17 cellular contexts compared by ENCODE assay signal in genomic region chr6:31636698-31637596, GRCh38. TPM values are rescaled to one million over a fixed set of nuclear protein-coding genes. Genes with fewer than 3 reads are reported as not detected.
DNase-seq lines count a peak whose midpoint lies in the region; ATAC-seq, FAIRE-seq and TF ChIP-seq lines count a peak whose summit lies in the region.
"Had no signal": no experiment of that assay in that cellular context is flagged by ENCODE, and none has a peak within 500 bp of the region (broad histone marks: within the 10 kb centered on the region; RNA-seq: fewer than 3 reads in every experiment).

No MANE protein-coding gene starts in this region.

- H3K4ac ChIP-seq in H1 (replicated peaks; ENCODE audit: insufficient read length, low read depth, low read length), result no peak overlapping the region

- in situ Hi-C loops in mammary epithelial cell (cut with MboI; ENCODE audit: low sequenced_read_pairs in 2 of 2), result no loop called here

- H3K18ac ChIP-seq in H1 (ENCODE audit: extremely low read depth, low read length), result no peak overlapping the region

- H2BK20ac ChIP-seq in H1 (ENCODE audit: low read length), result no peak overlapping the region

- no peak overlapping the region for H4K91ac ChIP-seq in H1 (replicated peaks; ENCODE audit: insufficient read length, low read length)

- no peaks in the 10 kb centered on the region for H3K9me3 Mint-ChIP-seq in MCF 10A (ENCODE audit: unreplicated experiment)

- no peaks in the 10 kb centered on the region for H3K27me3 ChIP-seq in mammary epithelial cell (ENCODE audit: insufficient read depth, low read length)
- no peaks in the 10 kb centered on the region for H3K27me3 ChIP-seq in H1 (replicated peaks in 1 of 4; ENCODE audit: control insufficient read depth in 3 of 4, extremely low read depth in 1 of 4, insufficient read depth in 3 of 4, low read length in 3 of 4)
- H3K27me3 ChIP-seq in upper lobe of right lung, result no peaks in the 10 kb centered on the region
- H3K27me3 ChIP-seq: body of pancreas had no signal

- WGBS in mammary epithelial cell (ENCODE audit: low coverage, missing lambda C conversion rate), result 79% methylated on average over 19 of the region's 27 CpGs
- 91% methylated on average over 26 of the region's 27 CpGs; no CpG with 5 or more reads in 1 of the 2 experiments for WGBS in H1 (ENCODE audit: extremely low coverage in 1 of 2, insufficient coverage in 1 of 2, insufficient read length in 1 of 2, insufficient replicate concordance in 2 of 2, low coverage in 1 of 2, low lambda C conversion rate in 2 of 2, missing lambda C conversion rate in 1 of 2), 2 experiments

- H3K36me3 Mint-ChIP-seq in MCF 10A (ENCODE audit: insufficient read depth, unreplicated experiment), result peaks cover 82% of the 10 kb centered on the region

- H3K27ac Mint-ChIP-seq in MCF 10A (ENCODE audit: low read depth, unreplicated experiment), result peak overlapping the region; percentile 27

- no peak overlapping the region for H2BK12ac ChIP-seq in H1 (ENCODE audit: low read depth, low read length)

- FAIRE-seq in H1 (lab: Jason Lieb, UNC), result no peak

- no peak overlapping the region for H3K23ac ChIP-seq in H1 (ENCODE audit: insufficient read length)

- no peak for TF ChIP-seq RAD21 in H1 (IDR thresholded peaks at IDR 0.05 in 1 of 2, conservative IDR thresholded peaks at IDR 0.05 in 1 of 2; ENCODE audit: low read depth in 2 of 2, low read length in 2 of 2)

- H3K27me3 Mint-ChIP-seq in MCF 10A (ENCODE audit: insufficient read depth, unreplicated experiment), result no peaks in the 10 kb centered on the region

- no peak for TF ChIP-seq EP300 in H1 (IDR thresholded peaks at IDR 0.05; ENCODE audit: borderline replicate concordance in 1 of 2, low read depth in 2 of 2, low read length in 2 of 2)

- intact Hi-C loops in MCF 10A (cut with micrococcal nuclease) (no loop called here), mammary epithelial cell (cut with micrococcal nuclease) (no loop called here), upper lobe of right lung (cut with DNase I) (no loop called here)

- no peak for TF ChIP-seq POLR2A in H1 (IDR thresholded peaks at IDR 0.05; ENCODE audit: control extremely low read depth in 1 of 2, low read depth in 2 of 2, low read length in 2 of 2)

- POLR2A ChIA-PET in MCF 10A (lab: Yijun Ruan, JAX), result interaction anchor here (1.6 to 6.2 kb wide), 2 partner anchors 13 to 15 kb away, joined by 8 to 50 read pairs; partner anchors contain the start of gene PRRC2A
- POLR2A ChIA-PET in H1 (lab: Charles Lee; ENCODE audit: partially characterized antibody), result interaction anchor here (1.0 to 34.9 kb wide), 9 partner anchors 8 to 159 kb away, joined by 3 to 883 read pairs (median 7); partner anchors contain the start of genes APOM, BAG6, C6orf47 and CSNK2B

- no peak overlapping the region for H3K14ac ChIP-seq in H1 (ENCODE audit: insufficient read length)

- peaks cover 20% of the 10 kb centered on the region for H3K79me2 ChIP-seq in mammary epithelial cell (ENCODE audit: insufficient read depth, low read length)
- no peaks in the 10 kb centered on the region; a peak in 1 of 4 replicates for H3K79me2 ChIP-seq in H1 (ENCODE audit: control insufficient read depth in 1 of 2, insufficient read depth in 2 of 2, low read length in 2 of 2)

- H2AFZ ChIP-seq in mammary epithelial cell (ENCODE audit: low read depth, low read length) (no peak overlapping the region), H1 (ENCODE audit: low read length) (no peak overlapping the region)

- H3K4me1 Mint-ChIP-seq in MCF 10A (ENCODE audit: insufficient read depth, unreplicated experiment), result no peaks in the 10 kb centered on the region

- dilution Hi-C loops in mammary epithelial cell (cut with HindIII; ENCODE audit: low sequenced_read_pairs), result no loop called here

- H3K79me1 ChIP-seq in H1 (ENCODE audit: low read depth, low read length), result peaks cover 3% of the 10 kb centered on the region; the same call in 1 of the 2 replicates

- CTCF ChIA-PET in MCF 10A (lab: Yijun Ruan, JAX), result interaction anchor here (0.6 to 0.8 kb wide), 2 partner anchors 11 to 13 kb away, joined by 4 to 5 read pairs; no protein-coding TSS in a partner anchor
- CTCF ChIA-PET in mammary epithelial cell (lab: Charles Lee; ENCODE audit: low non-redundant PET), result no interaction called here
- CTCF ChIA-PET in H1 (lab: Charles Lee; ENCODE audit: partially characterized antibody), result interaction anchor here (1.0 to 1.9 kb wide), 4 partner anchors 8 to 86 kb away, joined by 3 to 10 read pairs (median 4); partner anchors contain the start of gene C6orf47

- H3K9ac ChIP-seq in mammary epithelial cell (ENCODE audit: insufficient read depth, low read length) (no peak overlapping the region), H1 (replicated peaks in 1 of 4; ENCODE audit: extremely low read depth in 1 of 4, low read depth in 3 of 4, low read length in 3 of 4) (no peak overlapping the region)

- no peak overlapping the region for H3K4me3 Mint-ChIP-seq in MCF 10A (ENCODE audit: unreplicated experiment)

- no peak overlapping the region for H2AK5ac ChIP-seq in H1 (ENCODE audit: low read depth, low read length)

- no peak overlapping the region for H3K4me3 ChIP-seq in mammary epithelial cell (replicated peaks in 1 of 3; ENCODE audit: insufficient read depth in 1 of 3, low read depth in 2 of 3, low read length in 3 of 3)
- H3K4me3 ChIP-seq in H1 (ENCODE audit: extremely low read depth in 1 of 4, insufficient read depth in 2 of 4, low read depth in 3 of 4, low read length in 4 of 4), result no peak overlapping the region
- H3K4me3 ChIP-seq in upper lobe of right lung, result no peak overlapping the region
- H3K4me3 ChIP-seq: body of pancreas had no signal

- no peak overlapping the region for H3K56ac ChIP-seq in H1 (replicated peaks; ENCODE audit: insufficient read length, low read depth, low read length)

- no peak overlapping the region for H4K8ac ChIP-seq in H1 (ENCODE audit: extremely low read depth, insufficient read depth, low read length)

- H3K4me2 ChIP-seq in mammary epithelial cell (ENCODE audit: insufficient read depth, low read depth, low read length) (no peak overlapping the region), H1 (ENCODE audit: insufficient read depth in 1 of 2, low read depth in 2 of 2, low read length in 2 of 2) (no peak overlapping the region)

- H3K9me3 ChIP-seq in mammary epithelial cell (replicated peaks; ENCODE audit: insufficient read depth, low read length), result no peaks in the 10 kb centered on the region
- H3K9me3 ChIP-seq in H1 (ENCODE audit: insufficient read depth in 2 of 2, low read depth in 1 of 2, low read length in 1 of 2), result no peaks in the 10 kb centered on the region
- no peaks in the 10 kb centered on the region for H3K9me3 ChIP-seq in upper lobe of right lung
- H3K9me3 ChIP-seq: body of pancreas had no signal

- TF ChIP-seq CTCF in MCF 10A (IDR thresholded peaks at IDR 0.05; ENCODE audit: unreplicated experiment), result no peak
- TF ChIP-seq CTCF in mammary epithelial cell (conservative IDR thresholded peaks at IDR 0.05 in 1 of 2, IDR thresholded peaks at IDR 0.05 in 1 of 2; ENCODE audit: extremely low read depth in 1 of 2, insufficient read depth in 1 of 2, low read depth in 1 of 2, low read length in 2 of 2), result no peak
- no peak for TF ChIP-seq CTCF in H1 (IDR thresholded peaks at IDR 0.05; ENCODE audit: control extremely low read depth in 1 of 3, insufficient read depth in 1 of 3, low read depth in 1 of 3, low read length in 3 of 3)
- TF ChIP-seq CTCF in upper lobe of right lung (IDR thresholded peaks at IDR 0.05), result no peak

- ATAC-seq in upper lobe of right lung (peak; percentile 7), GM19452 (IDR thresholded peaks at IDR 0.05; ENCODE audit: unreplicated experiment) (no peak), GM18873 (IDR thresholded peaks at IDR 0.05; ENCODE audit: low FRiP score, unreplicated experiment) (no peak)
- ATAC-seq: body of pancreas; SK-N-SH treated with all-trans-retinoic acid at 6 μM for 48 hours; stimulated activated naive CD8-positive, alpha-beta T cell treated with anti-CD3 and anti-CD28 coated beads, Interleukin-15, Interleukin-2, amounts not matched to agents 100 U/mL and 50 U/mL, for 24 hours had no signal

- DNase-seq in MCF 10A (ENCODE audit: unreplicated experiment) (no peak), mammary epithelial cell (no peak), H1 (ENCODE audit: low read depth in 1 of 2, low spot score in 2 of 2) (no peak), upper lobe of right lung (no peak)
- DNase-seq in activated CD8-positive, alpha-beta memory T cell treated with anti-CD3 and anti-CD28 coated beads, Interleukin-2, amount 50 U/mL, for 4 hours, result no peak
- DNase-seq: activated effector memory CD4-positive, alpha-beta T cell treated with anti-CD3 and anti-CD28 coated beads, Interleukin-2, amount 50 U/mL, for 16 hours; body of pancreas; DMS 273 treated with DMSO at 0.1 percent for 48 hours; left colon; NCI-H187; NCI-H510A; stimulated activated CD4-positive, alpha-beta T cell treated with anti-CD3 and anti-CD28 coated beads, Interleukin-12 subunit alpha, Interleukin-12 subunit beta, amount 100 ng/mL, for 4 hours; stimulated activated naive CD8-positive, alpha-beta T cell treated with anti-CD3 and anti-CD28 coated beads, Interleukin-15, Interleukin-2, amounts not matched to agents 100 U/mL and 50 U/mL, for 24 hours had no signal

- no peaks in the 10 kb centered on the region for H3K4me1 ChIP-seq in mammary epithelial cell (ENCODE audit: insufficient read depth, low read length)
- H3K4me1 ChIP-seq in H1 (replicated peaks in 1 of 4; ENCODE audit: control insufficient read depth in 3 of 4, insufficient read depth in 4 of 4, low read length in 3 of 4), result no peaks in the 10 kb centered on the region
- no peaks in the 10 kb centered on the region for H3K4me1 ChIP-seq in upper lobe of right lung
- H3K4me1 ChIP-seq: body of pancreas had no signal

- BruUV-seq in MCF 10A (replicated peaks; lab: Mats Ljungman, UMichigan), result TSS peak; percentile 17
- BruUV-seq in mammary epithelial cell (replicated peaks; lab: Mats Ljungman, UMichigan), result no TSS peak

- H4K20me1 ChIP-seq in mammary epithelial cell (ENCODE audit: insufficient read depth, low read length), result no peaks in the 10 kb centered on the region
- peaks cover 18 to 19% of the 10 kb centered on the region in 2 experiments for H4K20me1 ChIP-seq in H1 (replicated peaks in 1 of 2; ENCODE audit: control insufficient read depth in 1 of 2, insufficient read depth in 2 of 2, low read length in 2 of 2)

- H2BK120ac ChIP-seq in H1 (replicated peaks; ENCODE audit: low read depth, low read length), result no peak overlapping the region

- H3K36me3 ChIP-seq in mammary epithelial cell (ENCODE audit: insufficient read depth, low read length) (peaks cover 46% of the 10 kb centered on the region), H1 (ENCODE audit: control insufficient read depth in 2 of 4, insufficient read depth in 4 of 4, low read length in 3 of 4) (peaks cover 65 to 98% (median 83%) of the 10 kb centered on the region in 4 experiments), upper lobe of right lung (peaks cover 98% of the 10 kb centered on the region)

- no peak overlapping the region for H4K5ac ChIP-seq in H1 (ENCODE audit: insufficient read length, low read depth, low read length)

- no peaks in the 10 kb centered on the region for H3K23me2 ChIP-seq in H1 (ENCODE audit: low read depth, low read length)

- H2BK5ac ChIP-seq in H1 (ENCODE audit: low read depth, low read length), result no peak overlapping the region

- H3K27ac ChIP-seq in mammary epithelial cell (ENCODE audit: insufficient read depth, low read depth, low read length) (no peak overlapping the region), H1 (ENCODE audit: low read depth, low read length) (no peak overlapping the region), upper lobe of right lung (no peak overlapping the region)
- H3K27ac ChIP-seq: body of pancreas had no signal

- H2BK15ac ChIP-seq in H1 (ENCODE audit: low read length), result no peak overlapping the region

RNA-seq across cellular contexts. Expression of gene BAG6, which starts 15.5 kb away (rescaled TPM):
- total RNA-seq in MCF 10A (2022) (290 and 291 TPM in 2 replicates), mammary epithelial cell (100 to 1,000 TPM; 135 to 233 TPM), upper lobe of right lung (238 TPM)
- polyA plus RNA-seq in mammary epithelial cell (124 TPM), H1 (2011; rRNA removed) (199 and 291 TPM in 2 replicates)
- 237 TPM for polyA minus RNA-seq in mammary epithelial cell
- 777 TPM for polyA plus RNA-seq in PFSK-1 (2012; ENCODE audit: insufficient read length, low read depth)
- 325 and 354 TPM in 2 replicates for total RNA-seq in H1 (2021; fragmentation: NEBNext Ultra II Directional; extraction: Animal tissue kit (Norgen Biotek cat#: 25700))
- 144 TPM for polyA plus RNA-seq in H1 (2011; cell fraction: cytosol; rRNA removed)
- polyA plus RNA-seq in H1 (2011; cell fraction: nucleus; rRNA removed), result 514 TPM
- polyA plus RNA-seq in H1 (2012, experiment 1 of 2), result 272 to 370 TPM (median 354 TPM) in 4 replicates
- polyA plus RNA-seq in H1 (2012, experiment 2 of 2), result 428 TPM
- 189 TPM for polyA plus RNA-seq in H1 (2013, experiment 1 of 2)
- polyA plus RNA-seq in H1 (2013, experiment 2 of 2), result 169 TPM
- 137 and 182 TPM in 2 replicates for polyA minus RNA-seq in H1 (2011; rRNA and poly(A)+ RNA removed)
- polyA minus RNA-seq in H1 (2011; cell fraction: cytosol; rRNA and poly(A)+ RNA removed), result 197 TPM
- polyA minus RNA-seq in H1 (2011; cell fraction: nucleus; rRNA and poly(A)+ RNA removed), result 153 TPM

RNA-seq across cellular contexts. Expression of gene PRRC2A, which starts 16.4 kb away (rescaled TPM):
- 247 and 266 TPM in 2 replicates for total RNA-seq in MCF 10A (2022)
- 100 to 1,000 TPM in 1 of 2 donors, 10 to 100 TPM in 1; 66.5 to 219 TPM for total RNA-seq in mammary epithelial cell
- 57.6 TPM for polyA plus RNA-seq in mammary epithelial cell
- 146 TPM for polyA minus RNA-seq in mammary epithelial cell
- 271 TPM for polyA plus RNA-seq in PFSK-1 (2012; ENCODE audit: insufficient read length, low read depth)
- total RNA-seq in H1 (2021; fragmentation: NEBNext Ultra II Directional; extraction: Animal tissue kit (Norgen Biotek cat#: 25700)), result 300 and 303 TPM in 2 replicates
- 118 and 203 TPM in 2 replicates for polyA plus RNA-seq in H1 (2011; rRNA removed)
- 63.1 TPM for polyA plus RNA-seq in H1 (2011; cell fraction: cytosol; rRNA removed)
- polyA plus RNA-seq in H1 (2011; cell fraction: nucleus; rRNA removed), result 366 TPM
- 204 to 302 TPM (median 286 TPM) in 4 replicates for polyA plus RNA-seq in H1 (2012, experiment 1 of 2)
- 195 TPM for polyA plus RNA-seq in H1 (2012, experiment 2 of 2)
- polyA plus RNA-seq in H1 (2013, experiment 1 of 2), result 170 TPM
- polyA plus RNA-seq in H1 (2013, experiment 2 of 2), result 161 TPM
- polyA minus RNA-seq in H1 (2011; rRNA and poly(A)+ RNA removed), result 48.9 and 79.4 TPM in 2 replicates
- 138 TPM for polyA minus RNA-seq in H1 (2011; cell fraction: cytosol; rRNA and poly(A)+ RNA removed)
- polyA minus RNA-seq in H1 (2011; cell fraction: nucleus; rRNA and poly(A)+ RNA removed), result 161 TPM
- 138 TPM for total RNA-seq in upper lobe of right lung

RNA-seq across cellular contexts. Expression of gene APOM, which starts 18.7 kb away (rescaled TPM):
- total RNA-seq in MCF 10A (2022) (5.0 and 5.2 TPM in 2 replicates), mammary epithelial cell (1 to 10 TPM in 1 of 2 donors, under 1 TPM in 1; 0.50 to 1.8 TPM), upper lobe of right lung (2.6 TPM)
- polyA plus RNA-seq in mammary epithelial cell (3.5 TPM), H1 (2011; rRNA removed) (9.2 and 12.0 TPM in 2 replicates)
- not detected for polyA minus RNA-seq in mammary epithelial cell
- polyA plus RNA-seq in PFSK-1 (2012; ENCODE audit: insufficient read length, low read depth), result 0.67 TPM
- 3.4 and 3.8 TPM in 2 replicates for total RNA-seq in H1 (2021; fragmentation: NEBNext Ultra II Directional; extraction: Animal tissue kit (Norgen Biotek cat#: 25700))
- polyA plus RNA-seq in H1 (2011; cell fraction: cytosol; rRNA removed), result 9.2 TPM
- 9.6 TPM for polyA plus RNA-seq in H1 (2011; cell fraction: nucleus; rRNA removed)
- 3.4 to 6.3 TPM (median 5.9 TPM) in 4 replicates for polyA plus RNA-seq in H1 (2012, experiment 1 of 2)
- polyA plus RNA-seq in H1 (2012, experiment 2 of 2), result 8.1 TPM
- 5.3 TPM for polyA plus RNA-seq in H1 (2013, experiment 1 of 2)
- polyA plus RNA-seq in H1 (2013, experiment 2 of 2), result 5.8 TPM
- 2.5 and 3.5 TPM in 2 replicates for polyA minus RNA-seq in H1 (2011; rRNA and poly(A)+ RNA removed)
- 1.8 TPM for polyA minus RNA-seq in H1 (2011; cell fraction: cytosol; rRNA and poly(A)+ RNA removed)
- 2.9 TPM for polyA minus RNA-seq in H1 (2011; cell fraction: nucleus; rRNA and poly(A)+ RNA removed)

RNA-seq across cellular contexts. Expression of gene AIF1, which starts 21.9 kb away (rescaled TPM):
- total RNA-seq in MCF 10A (2022) (not detected in 2 replicates), mammary epithelial cell (not detected), upper lobe of right lung (55.3 TPM)
- polyA plus RNA-seq in mammary epithelial cell (not detected), H1 (2011; rRNA removed) (3.7 and 6.3 TPM in 2 replicates)
- polyA minus RNA-seq in mammary epithelial cell, result not detected
- not detected for polyA plus RNA-seq in PFSK-1 (2012; ENCODE audit: insufficient read length, low read depth)
- 7.5 and 9.8 TPM in 2 replicates for total RNA-seq in H1 (2021; fragmentation: NEBNext Ultra II Directional; extraction: Animal tissue kit (Norgen Biotek cat#: 25700))
- polyA plus RNA-seq in H1 (2011; cell fraction: cytosol; rRNA removed), result 7.5 TPM
- polyA plus RNA-seq in H1 (2011; cell fraction: nucleus; rRNA removed), result 1.6 TPM
- 10.6 to 14.2 TPM (median 13.4 TPM) in 4 replicates for polyA plus RNA-seq in H1 (2012, experiment 1 of 2)
- polyA plus RNA-seq in H1 (2012, experiment 2 of 2), result 37.2 TPM
- 23.1 TPM for polyA plus RNA-seq in H1 (2013, experiment 1 of 2)
- 23.9 TPM for polyA plus RNA-seq in H1 (2013, experiment 2 of 2)
- polyA minus RNA-seq in H1 (2011; rRNA and poly(A)+ RNA removed), result 0.85 and 2.0 TPM in 2 replicates
- 2.9 TPM for polyA minus RNA-seq in H1 (2011; cell fraction: cytosol; rRNA and poly(A)+ RNA removed)
- 2.1 TPM for polyA minus RNA-seq in H1 (2011; cell fraction: nucleus; rRNA and poly(A)+ RNA removed)

RNA-seq across cellular contexts. Expression of gene C6orf47, which starts 23.6 kb away (rescaled TPM):
- total RNA-seq in MCF 10A (2022) (15.5 and 16.6 TPM in 2 replicates), mammary epithelial cell (10 to 100 TPM; 16.5 to 17.0 TPM), upper lobe of right lung (25.6 TPM)
- polyA plus RNA-seq in mammary epithelial cell (8.5 TPM), H1 (2011; rRNA removed) (4.7 and 7.2 TPM in 2 replicates)
- 14.2 TPM for polyA minus RNA-seq in mammary epithelial cell
- 14.8 TPM for polyA plus RNA-seq in PFSK-1 (2012; ENCODE audit: insufficient read length, low read depth)
- 14.6 and 15.6 TPM in 2 replicates for total RNA-seq in H1 (2021; fragmentation: NEBNext Ultra II Directional; extraction: Animal tissue kit (Norgen Biotek cat#: 25700))
- polyA plus RNA-seq in H1 (2011; cell fraction: cytosol; rRNA removed), result 9.1 TPM
- polyA plus RNA-seq in H1 (2011; cell fraction: nucleus; rRNA removed), result 7.5 TPM
- polyA plus RNA-seq in H1 (2012, experiment 1 of 2), result 11.6 to 14.9 TPM (median 13.3 TPM) in 4 replicates
- polyA plus RNA-seq in H1 (2012, experiment 2 of 2), result 6.6 TPM
- 8.5 TPM for polyA plus RNA-seq in H1 (2013, experiment 1 of 2)
- 8.5 TPM for polyA plus RNA-seq in H1 (2013, experiment 2 of 2)
- 6.3 and 7.1 TPM in 2 replicates for polyA minus RNA-seq in H1 (2011; rRNA and poly(A)+ RNA removed)
- 5.7 TPM for polyA minus RNA-seq in H1 (2011; cell fraction: cytosol; rRNA and poly(A)+ RNA removed)
- polyA minus RNA-seq in H1 (2011; cell fraction: nucleus; rRNA and poly(A)+ RNA removed), result 9.6 TPM
